In genomic region chr2:86195055-86195807, GRCh38 we compare ENCODE assay signal across 8 cellular contexts. TPM values are rescaled to one million over a fixed set of nuclear protein-coding genes. Genes with fewer than 3 reads are reported as not detected.
A peak's percentile ranks its signal among the peaks of the same experiment; 100 is the strongest.
DNase-seq lines count a peak whose midpoint lies in the region; TF ChIP-seq lines count a peak whose summit lies in the region.

IMMT (minus strand) TSS chr2:86195462; CDS start chr2:86195382, 80 bp downstream.

- H3K36me3 ChIP-seq in SK-N-MC (ENCODE audit: insufficient read depth, low read length) = peaks cover 24% of the 10 kb centered on the region

- H3K9me3 ChIP-seq in SK-N-MC (ENCODE audit: low read depth, low read length) = no peaks in the 10 kb centered on the region

- DNase-seq in GM03348 (ENCODE audit: low spot score) (peak; percentile 98), HFF-Myc (ENCODE audit: extremely low read depth, low read depth) (peak; percentile 93), NAMALWA (ENCODE audit: low spot score) (peak; percentile 95), SK-N-MC (ENCODE audit: low read depth, low spot score) (peak; percentile 58), globus pallidus (ENCODE audit: low spot score) (peak; percentile 96), occipital lobe (lab: John Stamatoyannopoulos, UW) (peak; percentile 94)
- peak; percentile 93 for DNase-seq in activated naive CD4-positive, alpha-beta T cell treated with anti-CD3 and anti-CD28 coated beads, Interleukin-2, amount 50 U/mL, for 16 hours

- H3K4me3 ChIP-seq in HFF-Myc (replicated peaks; ENCODE audit: low read depth, low read length) (peak within 1 kb of the TSS; percentile 89), SK-N-MC (peak within 1 kb of the TSS; percentile 82)

- peak within 1 kb of the TSS; percentile 95 for H3K27ac ChIP-seq in SK-N-MC
- peak within 1 kb of the TSS; percentile 90 for H3K27ac ChIP-seq in temporal lobe (ENCODE audit: low read depth, low read length)

- no peak for TF ChIP-seq CTCF in HFF-Myc (IDR thresholded peaks at IDR 0.05; ENCODE audit: low read depth, low read length, missing control alignments)

- H3K9ac ChIP-seq in SK-N-MC (ENCODE audit: insufficient read length) = peak within 1 kb of the TSS; percentile 96

RNA-seq across cellular contexts. Expression of gene IMMT, which starts in this region (rescaled TPM):
- total RNA-seq in occipital lobe (42.3 TPM), temporal lobe (41.3 TPM)

Comparison
In these comparisons a context has a peak if more than half of its experiments do, and no peak if none do; other contexts are left out.
1. Peak in every context shown above with its lines: DNase-seq, H3K4me3 ChIP-seq and H3K27ac ChIP-seq.